1 cellular context compared by ENCODE assay signal in genomic region chr16:3459401-3460090, GRCh38.
A peak's percentile ranks its signal among the peaks of the same experiment; 100 is the strongest.
TF ChIP-seq lines count a peak whose summit lies in the region.

No MANE protein-coding gene starts in this region.

TF ChIP-seq in GM12878, 131 proteins besides CTCF, POLR2A, EP300 and RAD21:
- peak; percentile 45 for TF ChIP-seq RUNX3 (IDR thresholded peaks at IDR 0.05; ENCODE audit: low read length)
- peak; percentile 66; the same call in 1 of the 2 replicates for TF ChIP-seq BMI1 (IDR thresholded peaks at IDR 0.05; ENCODE audit: borderline replicate concordance)
- TF ChIP-seq MXI1 (IDR thresholded peaks at IDR 0.05; ENCODE audit: low read depth, low read length), result peak; percentile 46; the same call in 1 of the 2 replicates
- 0 out of 2 replicates have a peak, but pooled peaks have one; percentile 7 for TF ChIP-seq RAD51 (IDR thresholded peaks at IDR 0.05)
- no peak for TF ChIP-seq KLF5 (IDR thresholded peaks at IDR 0.05; ENCODE audit: partially characterized antibody)
